ENCODE assay signal across 32 cellular contexts in the genomic region with DNA sequence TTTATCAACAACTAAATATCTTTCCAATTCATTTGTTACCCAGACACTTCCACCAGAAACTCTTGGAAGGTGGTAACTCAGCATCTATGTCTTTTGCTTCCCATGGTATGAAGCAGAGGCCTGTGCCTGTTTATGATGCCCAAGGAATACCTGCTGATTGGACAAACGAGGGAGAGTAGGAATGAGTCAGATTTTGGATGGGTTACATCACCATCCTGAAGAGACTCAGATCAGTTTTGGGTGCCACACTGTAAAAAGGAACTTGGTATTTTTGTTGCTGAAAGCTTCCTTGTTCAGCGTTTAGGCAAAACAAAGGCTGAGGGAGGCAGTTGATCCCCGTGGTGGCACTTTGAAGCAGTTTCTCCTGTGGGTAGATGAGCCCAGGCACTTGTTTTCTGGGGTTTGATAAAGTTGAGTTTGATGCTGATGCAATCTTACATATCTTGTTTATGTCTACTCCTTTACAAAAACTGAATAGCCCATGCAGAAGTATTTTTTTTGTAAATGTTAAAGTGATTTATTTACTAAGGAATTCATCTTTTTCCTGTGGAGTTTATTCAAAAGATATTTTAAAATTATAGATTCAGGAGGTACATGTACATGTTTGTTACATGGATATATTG. TPM values are rescaled to one million over a fixed set of nuclear protein-coding genes. Genes with fewer than 3 reads are reported as not detected.
DNase-seq lines count a peak whose midpoint lies in the region; ATAC-seq, FAIRE-seq and TF ChIP-seq lines count a peak whose summit lies in the region.
"Had no signal": no experiment of that assay in that cellular context is flagged by ENCODE, and none has a peak within 500 bp of the region (broad histone marks: within the 10 kb centered on the region; RNA-seq: fewer than 3 reads in every experiment).

No MANE protein-coding gene starts in this region.

- H2AK5ac ChIP-seq in H1 (ENCODE audit: low read depth, low read length) = no peak overlapping the region

- no peaks in the 10 kb centered on the region for H3K27me3 ChIP-seq in H1 (replicated peaks in 1 of 4; ENCODE audit: control insufficient read depth in 3 of 4, extremely low read depth in 1 of 4, insufficient read depth in 3 of 4, low read length in 3 of 4)
- H3K27me3 ChIP-seq in SK-N-SH (ENCODE audit: insufficient read depth) = no peaks in the 10 kb centered on the region; the same call in 1 of the 2 replicates
- no peaks in the 10 kb centered on the region for H3K27me3 ChIP-seq in thyroid gland
- H3K27me3 ChIP-seq: uterus had no signal

- CTCF ChIA-PET in H1 (lab: Charles Lee; ENCODE audit: partially characterized antibody) (interaction anchor here (1.0 to 1.3 kb wide), 4 partner anchors 10 to 50 kb away, joined by 3 read pairs; partner anchors contain the start of gene CYP4X1), SK-N-SH (lab: Yijun Ruan, JAX) (no interaction called here)

- H3K9ac ChIP-seq in H1 (replicated peaks in 1 of 4; ENCODE audit: extremely low read depth in 1 of 4, low read depth in 3 of 4, low read length in 3 of 4) (no peak overlapping the region), SK-N-SH (no peak overlapping the region)

- H4K8ac ChIP-seq in H1 (ENCODE audit: extremely low read depth, insufficient read depth, low read length) = no peak overlapping the region

- H4K91ac ChIP-seq in H1 (replicated peaks; ENCODE audit: insufficient read length, low read length) = no peak overlapping the region

- peak overlapping the region; percentile 70; the same call in 1 of the 2 replicates for H2AFZ ChIP-seq in H1 (ENCODE audit: low read length)
- no peak overlapping the region for H2AFZ ChIP-seq in SK-N-SH (ENCODE audit: low read depth)

- no peak overlapping the region for H3K18ac ChIP-seq in H1 (ENCODE audit: extremely low read depth, low read length)

- H3K56ac ChIP-seq in H1 (replicated peaks; ENCODE audit: insufficient read length, low read depth, low read length) = no peak overlapping the region

- no peaks in the 10 kb centered on the region for H3K23me2 ChIP-seq in H1 (ENCODE audit: low read depth, low read length)

- H3K4me3 ChIP-seq in H1 (ENCODE audit: extremely low read depth in 1 of 4, insufficient read depth in 2 of 4, low read depth in 3 of 4, low read length in 4 of 4) (no peak overlapping the region), SK-N-SH (ENCODE audit: low read depth in 2 of 2, low read length in 1 of 2) (no peak overlapping the region), thyroid gland (replicated peaks in 1 of 3) (no peak overlapping the region)
- H3K4me3 ChIP-seq: spleen, thoracic aorta, uterus had no signal

- no peak overlapping the region for H2BK15ac ChIP-seq in H1 (ENCODE audit: low read length)

- H4K20me1 ChIP-seq in H1 (replicated peaks in 1 of 2; ENCODE audit: control insufficient read depth in 1 of 2, insufficient read depth in 2 of 2, low read length in 2 of 2) (no peaks in the 10 kb centered on the region), SK-N-SH (ENCODE audit: insufficient read depth) (no peaks in the 10 kb centered on the region)

- H2BK20ac ChIP-seq in H1 (ENCODE audit: low read length) = no peak overlapping the region

- H2BK12ac ChIP-seq in H1 (ENCODE audit: low read depth, low read length) = no peak overlapping the region

- DNase-seq in DMS153 (lab: John Stamatoyannopoulos, UW) (peak; percentile 45), HT1080 (ENCODE audit: low read depth) (peak; percentile 6), OCI-M1 (lab: John Stamatoyannopoulos, UW) (peak; percentile 45), H1 (ENCODE audit: low read depth in 1 of 2, low spot score in 2 of 2) (no peak), SK-N-SH (no peak), thyroid gland (no peak), HuH-7 (ENCODE audit: low spot score) (no peak)
- DNase-seq: activated CD4-positive, alpha-beta memory T cell treated with anti-CD3 and anti-CD28 coated beads, Interleukin-2, amount 10 ng/mL, durations not matched to agents 7 days and 5 days; activated CD4-positive, alpha-beta T cell treated with anti-CD3 and anti-CD28 coated beads for 1 hour; activated CD8-positive, alpha-beta memory T cell treated with anti-CD3 and anti-CD28 coated beads, Interleukin-2, amount 50 U/mL, for 4 hours; activated naive CD4-positive, alpha-beta T cell treated with Interleukin-2 at 50 U/mL for 16 hours; central memory CD4-positive, alpha-beta T cell; cortex of kidney; DMS 273 treated with DMSO at 0.1 percent for 48 hours; effector memory CD4-positive, alpha-beta T cell; GDM1; kidney; naive thymus-derived CD4-positive, alpha-beta T cell; NCI-H1105 treated with DMSO at 0.1 percent for 48 hours; NCI-H2081 treated with DMSO at 0.1 percent for 48 hours; NCI-H446 treated with DMSO at 0.1 percent for 48 hours; right cardiac atrium; spleen; stimulated activated CD8-positive, alpha-beta memory T cell treated with anti-CD3 and anti-CD28 coated beads, Interleukin-4, amount 100 ng/mL, for 48 hours; T-helper 2 cell; uterus had no signal

- TF ChIP-seq POLR2A in H1 (IDR thresholded peaks at IDR 0.05; ENCODE audit: control extremely low read depth in 1 of 2, low read depth in 2 of 2, low read length in 2 of 2) (no peak), thyroid gland (IDR thresholded peaks at IDR 0.05) (no peak)

- TF ChIP-seq CTCF in H1 (IDR thresholded peaks at IDR 0.05; ENCODE audit: control extremely low read depth in 1 of 3, insufficient read depth in 1 of 3, low read depth in 1 of 3, low read length in 3 of 3) (no peak), SK-N-SH (IDR thresholded peaks at IDR 0.05) (no peak), thyroid gland (IDR thresholded peaks at IDR 0.05) (no peak)

- intact Hi-C loops in thyroid gland (cut with DNase I) = no loop called here

- FAIRE-seq in H1 (lab: Jason Lieb, UNC) = no peak
- FAIRE-seq: kidney had no signal

- no peaks in the 10 kb centered on the region for H3K79me1 ChIP-seq in H1 (ENCODE audit: low read depth, low read length)

- WGBS in H1 (ENCODE audit: extremely low coverage in 1 of 2, insufficient coverage in 1 of 2, insufficient read length in 1 of 2, insufficient replicate concordance in 2 of 2, low coverage in 1 of 2, low lambda C conversion rate in 2 of 2, missing lambda C conversion rate in 1 of 2), 2 experiments = 75% methylated on average over 3 of the region's 3 CpGs; no CpG with 5 or more reads in 1 of the 2 experiments
- 15% methylated on average over 3 of the region's 3 CpGs for WGBS in SK-N-SH (ENCODE audit: low lambda C conversion rate)
- WGBS in thyroid gland, 2 donors = 49 to 66% methylated on average over 3 of the region's 3 CpGs

- no peak for TF ChIP-seq RAD21 in H1 (IDR thresholded peaks at IDR 0.05 in 1 of 2, conservative IDR thresholded peaks at IDR 0.05 in 1 of 2; ENCODE audit: low read depth in 2 of 2, low read length in 2 of 2)
- TF ChIP-seq RAD21 in SK-N-SH (IDR thresholded peaks at IDR 0.05; ENCODE audit: low read length) = no peak

- no peak for ATAC-seq in GM18867 (IDR thresholded peaks at IDR 0.05; ENCODE audit: unreplicated experiment)
- ATAC-seq: naive thymus-derived CD4-positive, alpha-beta T cell; right cardiac atrium; SK-N-SH treated with all-trans-retinoic acid at 6 μM for 48 hours had no signal

- H3K36me3 ChIP-seq in H1 (ENCODE audit: control insufficient read depth in 2 of 4, insufficient read depth in 4 of 4, low read length in 3 of 4) (no peaks in the 10 kb centered on the region), SK-N-SH (replicated peaks in 1 of 2; ENCODE audit: control insufficient read depth in 1 of 2, insufficient read depth in 2 of 2, low read length in 1 of 2) (no peaks in the 10 kb centered on the region), thyroid gland (no peaks in the 10 kb centered on the region)
- H3K36me3 ChIP-seq: spleen, thoracic aorta, uterus had no signal

- peaks cover 0 to 3% (median under 1%) of the 10 kb centered on the region in 4 experiments; a peak in 2 of 7 replicates for H3K4me1 ChIP-seq in H1 (replicated peaks in 1 of 4; ENCODE audit: control insufficient read depth in 3 of 4, insufficient read depth in 4 of 4, low read length in 3 of 4)
- no peaks in the 10 kb centered on the region for H3K4me1 ChIP-seq in SK-N-SH (ENCODE audit: control insufficient read depth in 1 of 2, insufficient read depth in 2 of 2, low read depth in 1 of 2, low read length in 1 of 2)
- H3K4me1 ChIP-seq in thyroid gland = no peaks in the 10 kb centered on the region
- H3K4me1 ChIP-seq: spleen, uterus had no signal

- H4K5ac ChIP-seq in H1 (ENCODE audit: insufficient read length, low read depth, low read length) = no peak overlapping the region

- no peak overlapping the region for H3K4ac ChIP-seq in H1 (replicated peaks; ENCODE audit: insufficient read length, low read depth, low read length)

- POLR2A ChIA-PET in H1 (lab: Charles Lee; ENCODE audit: partially characterized antibody) (no interaction called here), SK-N-SH (lab: Yijun Ruan, JAX) (no interaction called here)

- H3F3A ChIP-seq in SK-N-SH (replicated peaks; ENCODE audit: insufficient read depth) = no peaks in the 10 kb centered on the region

- H2BK120ac ChIP-seq in H1 (replicated peaks; ENCODE audit: low read depth, low read length) = no peak overlapping the region

- no peaks in the 10 kb centered on the region for H3K9me2 ChIP-seq in SK-N-SH

- no peak overlapping the region for H2BK5ac ChIP-seq in H1 (ENCODE audit: low read depth, low read length)

- H3K4me2 ChIP-seq in H1 (ENCODE audit: insufficient read depth in 1 of 2, low read depth in 2 of 2, low read length in 2 of 2) = no peak overlapping the region
- no peak overlapping the region for H3K4me2 ChIP-seq in SK-N-SH

- H3K27ac ChIP-seq in H1 (ENCODE audit: low read depth, low read length) (no peak overlapping the region), SK-N-SH (ENCODE audit: low read depth in 2 of 2, low read length in 1 of 2) (no peak overlapping the region), thyroid gland (no peak overlapping the region)
- H3K27ac ChIP-seq: spleen, thoracic aorta, uterus had no signal

- H3K14ac ChIP-seq in H1 (ENCODE audit: insufficient read length) = no peak overlapping the region

- no peak overlapping the region for H3K23ac ChIP-seq in H1 (ENCODE audit: insufficient read length)

- H3K9me3 ChIP-seq in H1 (ENCODE audit: insufficient read depth in 2 of 2, low read depth in 1 of 2, low read length in 1 of 2) = no peaks in the 10 kb centered on the region
- no peaks in the 10 kb centered on the region for H3K9me3 ChIP-seq in SK-N-SH
- H3K9me3 ChIP-seq in thyroid gland = no peaks in the 10 kb centered on the region
- H3K9me3 ChIP-seq: thoracic aorta, uterus had no signal

- H3K79me2 ChIP-seq in H1 (ENCODE audit: control insufficient read depth in 1 of 2, insufficient read depth in 2 of 2, low read length in 2 of 2) = no peaks in the 10 kb centered on the region
- no peaks in the 10 kb centered on the region for H3K79me2 ChIP-seq in SK-N-SH (ENCODE audit: insufficient read depth)

- TF ChIP-seq EP300 in H1 (IDR thresholded peaks at IDR 0.05; ENCODE audit: borderline replicate concordance in 1 of 2, low read depth in 2 of 2, low read length in 2 of 2) (no peak), SK-N-SH (IDR thresholded peaks at IDR 0.05; ENCODE audit: borderline replicate concordance in 1 of 2, low read depth in 1 of 2, low read length in 1 of 2) (no peak)

RNA-seq across cellular contexts. Expression of gene CYP4X1, which starts 26.7 kb away (rescaled TPM):
- total RNA-seq in HT1080 (2014; rRNA removed; shearing (Covaris generic)) = 0.03 TPM in 2 replicates
- not detected in 2 replicates for polyA plus RNA-seq in HT1080 (2015; cell fraction: cytosol; rRNA removed)
- not detected in 2 replicates for polyA plus RNA-seq in HT1080 (2015; cell fraction: nucleus; rRNA removed)
- 1.3 and 1.4 TPM in 2 replicates for total RNA-seq in H1 (2021; fragmentation: NEBNext Ultra II Directional; extraction: Animal tissue kit (Norgen Biotek cat#: 25700))
- polyA plus RNA-seq in H1 (2011; rRNA removed) (2.0 and 3.5 TPM in 2 replicates), SK-N-SH (2012; rRNA removed) (0.67 and 0.88 TPM in 2 replicates)
- 2.6 TPM for polyA plus RNA-seq in H1 (2011; cell fraction: cytosol; rRNA removed)
- 2.9 TPM for polyA plus RNA-seq in H1 (2011; cell fraction: nucleus; rRNA removed)
- polyA plus RNA-seq in H1 (2012, experiment 1 of 2) = 1.8 to 2.2 TPM (median 1.9 TPM) in 4 replicates
- 1.3 TPM for polyA plus RNA-seq in H1 (2012, experiment 2 of 2)
- 3.1 TPM for polyA plus RNA-seq in H1 (2013, experiment 1 of 2)
- polyA plus RNA-seq in H1 (2013, experiment 2 of 2) = 3.4 TPM
- polyA minus RNA-seq in H1 (2011; rRNA and poly(A)+ RNA removed) = 1.4 and 3.9 TPM in 2 replicates
- 0.44 TPM for polyA minus RNA-seq in H1 (2011; cell fraction: cytosol; rRNA and poly(A)+ RNA removed)
- 1.3 TPM for polyA minus RNA-seq in H1 (2011; cell fraction: nucleus; rRNA and poly(A)+ RNA removed)
- 0.68 and 0.81 TPM in 2 replicates for polyA plus RNA-seq in SK-N-SH (2012; cell fraction: cytosol; rRNA removed)
- polyA plus RNA-seq in SK-N-SH (2012; cell fraction: nucleus; rRNA removed) = 0.32 and 0.64 TPM in 2 replicates
- 1 to 10 TPM; 4.3 to 8.1 (median 6.8) TPM for total RNA-seq in thyroid gland
- total RNA-seq: activated CD4-positive, alpha-beta memory T cell treated with anti-CD3 and anti-CD28 coated beads, Interleukin-2, amount 10 ng/mL, durations not matched to agents 7 days and 5 days; naive thymus-derived CD4-positive, alpha-beta T cell had no signal
- polyA plus RNA-seq: BJ; naive thymus-derived CD4-positive, alpha-beta T cell had no signal

RNA-seq across cellular contexts. Expression of gene CYP4A11, which starts 55.5 kb away (rescaled TPM):
- total RNA-seq in HT1080 (2014; rRNA removed; shearing (Covaris generic)) = not detected in 2 replicates
- polyA plus RNA-seq in HT1080 (2015; cell fraction: cytosol; rRNA removed) = not detected in 2 replicates
- polyA plus RNA-seq in HT1080 (2015; cell fraction: nucleus; rRNA removed) = not detected in 2 replicates
- not detected in 2 replicates for total RNA-seq in H1 (2021; fragmentation: NEBNext Ultra II Directional; extraction: Animal tissue kit (Norgen Biotek cat#: 25700))
- 0.08 TPM in 1 of 2 replicates, not detected in the other for polyA plus RNA-seq in H1 (2011; rRNA removed)
- not detected for polyA plus RNA-seq in H1 (2011; cell fraction: cytosol; rRNA removed)
- polyA plus RNA-seq in H1 (2011; cell fraction: nucleus; rRNA removed) = not detected
- polyA plus RNA-seq in H1 (2012, experiment 1 of 2) = not detected in 4 replicates
- not detected for polyA plus RNA-seq in H1 (2012, experiment 2 of 2)
- polyA plus RNA-seq in H1 (2013, experiment 1 of 2) = not detected
- not detected for polyA plus RNA-seq in H1 (2013, experiment 2 of 2)
- not detected in 2 replicates for polyA minus RNA-seq in H1 (2011; rRNA and poly(A)+ RNA removed)
- polyA minus RNA-seq in H1 (2011; cell fraction: cytosol; rRNA and poly(A)+ RNA removed) = not detected
- polyA minus RNA-seq in H1 (2011; cell fraction: nucleus; rRNA and poly(A)+ RNA removed) = not detected
- not detected in 2 replicates for polyA plus RNA-seq in SK-N-SH (2012; rRNA removed)
- polyA plus RNA-seq in SK-N-SH (2012; cell fraction: cytosol; rRNA removed) = not detected in 2 replicates
- polyA plus RNA-seq in SK-N-SH (2012; cell fraction: nucleus; rRNA removed) = 0.02 TPM in 1 of 2 replicates, not detected in the other
- total RNA-seq in thyroid gland = not detected
- total RNA-seq: activated CD4-positive, alpha-beta memory T cell treated with anti-CD3 and anti-CD28 coated beads, Interleukin-2, amount 10 ng/mL, durations not matched to agents 7 days and 5 days; epithelial cell of proximal tubule; naive thymus-derived CD4-positive, alpha-beta T cell; posterior vena cava; spleen; thoracic aorta had no signal
- polyA plus RNA-seq: BJ; naive thymus-derived CD4-positive, alpha-beta T cell; right cardiac atrium; spleen had no signal

Comparison
In these comparisons a context has a peak if more than half of its experiments do, and no peak if none do; other contexts are left out.
1. DNase-seq: peak in DMS153 (single experiment), HT1080 (single experiment) and OCI-M1 (single experiment); none in H1 (0 of 2), SK-N-SH (single experiment), thyroid gland (0 of 2) and HuH-7 (single experiment).